20 cellular contexts compared by ENCODE assay signal in genomic region chr17:48513097-48513496, GRCh38. TPM values are rescaled to one million over a fixed set of nuclear protein-coding genes. Genes with fewer than 3 reads are reported as not detected.
A peak's percentile ranks its signal among the peaks of the same experiment; 100 is the strongest.
DNase-seq lines count a peak whose midpoint lies in the region; ATAC-seq, FAIRE-seq and TF ChIP-seq lines count a peak whose summit lies in the region.
"Had no signal": no experiment of that assay in that cellular context is flagged by ENCODE, and none has a peak within 500 bp of the region (broad histone marks: within the 10 kb centered on the region; RNA-seq: fewer than 3 reads in every experiment).

No MANE protein-coding gene starts in this region.

- H2AFZ ChIP-seq in H1 (ENCODE audit: low read length): no peak overlapping the region

- no peaks in the 10 kb centered on the region; the same call in 1 of the 2 replicates for H3K23me2 ChIP-seq in H1 (ENCODE audit: low read depth, low read length)

- peak overlapping the region; percentile 11 for H3K4me3 Mint-ChIP-seq in activated T-cell treated with anti-CD3 and anti-CD28 coated beads, Interleukin-2, amount 50 U/mL, for 24 hours
- H3K4me3 Mint-ChIP-seq in T-helper 17 cell: peak overlapping the region; percentile 65

- CTCF ChIA-PET in H1 (lab: Charles Lee; ENCODE audit: partially characterized antibody): interaction anchor here (0.6 to 2.2 kb wide), 9 partner anchors 7 to 177 kb away, joined by 3 to 8 read pairs (median 5); no protein-coding TSS in a partner anchor

- H4K5ac ChIP-seq in H1 (ENCODE audit: insufficient read length, low read depth, low read length): no peak overlapping the region

- H3K4me1 ChIP-seq in H1 (replicated peaks in 1 of 4; ENCODE audit: control insufficient read depth in 3 of 4, insufficient read depth in 4 of 4, low read length in 3 of 4) (peaks cover 0 to 3% (median 1%) of the 10 kb centered on the region in 4 experiments; a peak in 5 of 7 replicates), small intestine (ENCODE audit: control insufficient read depth in 2 of 2, insufficient read depth in 1 of 2, low read depth in 1 of 2, low read length in 1 of 2) (no peaks in the 10 kb centered on the region)
- H3K4me1 ChIP-seq: esophagus muscularis mucosa, uterus had no signal

- no peak overlapping the region for H3K4me3 ChIP-seq in H1 (ENCODE audit: extremely low read depth in 1 of 4, insufficient read depth in 2 of 4, low read depth in 3 of 4, low read length in 4 of 4)
- H3K4me3 ChIP-seq in small intestine (ENCODE audit: low read depth in 1 of 2, low read length in 2 of 2): no peak overlapping the region
- H3K4me3 ChIP-seq: esophagus muscularis mucosa, uterus had no signal

- H2AK5ac ChIP-seq in H1 (ENCODE audit: low read depth, low read length): no peak overlapping the region

- H3K9me3 ChIP-seq in T-helper 17 cell (ENCODE audit: control insufficient read depth, low read length, poor library complexity, severe bottlenecking): no peaks in the 10 kb centered on the region
- H3K9me3 ChIP-seq in H1 (ENCODE audit: insufficient read depth in 2 of 2, low read depth in 1 of 2, low read length in 1 of 2): no peaks in the 10 kb centered on the region
- H3K9me3 ChIP-seq in small intestine (ENCODE audit: control insufficient read depth, low read depth): no peaks in the 10 kb centered on the region
- H3K9me3 ChIP-seq: esophagus muscularis mucosa, uterus had no signal

- no peaks in the 10 kb centered on the region for H3K9me3 Mint-ChIP-seq in activated T-cell treated with anti-CD3 and anti-CD28 coated beads, Interleukin-2, amount 50 U/mL, for 24 hours

- TF ChIP-seq EP300 in H1 (IDR thresholded peaks at IDR 0.05; ENCODE audit: borderline replicate concordance in 1 of 2, low read depth in 2 of 2, low read length in 2 of 2): no peak

- no peak overlapping the region for H4K91ac ChIP-seq in H1 (replicated peaks; ENCODE audit: insufficient read length, low read length)

- ATAC-seq in T-helper 17 cell (peak; percentile 35), HG02610 (IDR thresholded peaks at IDR 0.05; ENCODE audit: unreplicated experiment) (no peak), HG02884 (IDR thresholded peaks at IDR 0.05; ENCODE audit: unreplicated experiment) (no peak)

- no peaks in the 10 kb centered on the region for H3K36me3 Mint-ChIP-seq in activated T-cell treated with anti-CD3 and anti-CD28 coated beads, Interleukin-2, amount 50 U/mL, for 24 hours (ENCODE audit: low read depth)
- no peaks in the 10 kb centered on the region for H3K36me3 Mint-ChIP-seq in T-helper 17 cell (ENCODE audit: low read depth)

- TF ChIP-seq CTCF in H1 (IDR thresholded peaks at IDR 0.05; ENCODE audit: control extremely low read depth in 1 of 3, insufficient read depth in 1 of 3, low read depth in 1 of 3, low read length in 3 of 3): no peak

- no peak overlapping the region for H3K14ac ChIP-seq in H1 (ENCODE audit: insufficient read length)

- no peak overlapping the region for H3K4ac ChIP-seq in H1 (replicated peaks; ENCODE audit: insufficient read length, low read depth, low read length)

- no peak overlapping the region for H2BK5ac ChIP-seq in H1 (ENCODE audit: low read depth, low read length)

- H3K4me2 ChIP-seq in H1 (ENCODE audit: insufficient read depth in 1 of 2, low read depth in 2 of 2, low read length in 2 of 2): no peak overlapping the region

- H3K27ac ChIP-seq in H1 (ENCODE audit: low read depth, low read length) (no peak overlapping the region), small intestine (ENCODE audit: low read depth in 1 of 2, low read length in 1 of 2) (no peak overlapping the region)
- H3K27ac ChIP-seq: esophagus muscularis mucosa, uterus, VCaP had no signal

- H3K79me2 ChIP-seq in H1 (ENCODE audit: control insufficient read depth in 1 of 2, insufficient read depth in 2 of 2, low read length in 2 of 2): no peaks in the 10 kb centered on the region

- no peak overlapping the region for H2BK120ac ChIP-seq in H1 (replicated peaks; ENCODE audit: low read depth, low read length)

- peaks cover 39% of the 10 kb centered on the region for H3K27me3 Mint-ChIP-seq in activated T-cell treated with anti-CD3 and anti-CD28 coated beads, Interleukin-2, amount 50 U/mL, for 24 hours
- H3K27me3 Mint-ChIP-seq in T-helper 17 cell: peaks cover 46% of the 10 kb centered on the region

- H3K79me1 ChIP-seq in H1 (ENCODE audit: low read depth, low read length): no peaks in the 10 kb centered on the region

- DNase-seq in activated T-cell treated with anti-CD3 and anti-CD28 coated beads, Interleukin-2, amount 50 U/mL, for 24 hours: no peak
- DNase-seq in activated T-cell treated with anti-CD3 and anti-CD28 coated beads, Interleukin-2, amount 50 U/mL, for 1 hour: no peak
- DNase-seq in T-helper 17 cell (no peak), H1 (ENCODE audit: low read depth in 1 of 2, low spot score in 2 of 2) (no peak), small intestine (peak; percentile 27), NOMO-1 treated with dmso at 0.1 percent for 144 hours (lab: John Stamatoyannopoulos, UW; ENCODE audit: unreplicated experiment) (no peak)
- DNase-seq: ACHN, DMS53, HCEC 1CT, NCI-H1105 treated with DMSO at 0.1 percent for 48 hours, NCI-H526, posterior cingulate gyrus, SIG-M5, uterus had no signal

- no peaks in the 10 kb centered on the region for H4K20me1 ChIP-seq in H1 (replicated peaks in 1 of 2; ENCODE audit: control insufficient read depth in 1 of 2, insufficient read depth in 2 of 2, low read length in 2 of 2)

- no peak for TF ChIP-seq POLR2A in H1 (IDR thresholded peaks at IDR 0.05; ENCODE audit: control extremely low read depth in 1 of 2, low read depth in 2 of 2, low read length in 2 of 2)

- no peak overlapping the region for H2BK12ac ChIP-seq in H1 (ENCODE audit: low read depth, low read length)

- no peak overlapping the region for H3K56ac ChIP-seq in H1 (replicated peaks; ENCODE audit: insufficient read length, low read depth, low read length)

- no peak overlapping the region for H3K27ac Mint-ChIP-seq in activated T-cell treated with anti-CD3 and anti-CD28 coated beads, Interleukin-2, amount 50 U/mL, for 24 hours
- peak overlapping the region; percentile 75 for H3K27ac Mint-ChIP-seq in T-helper 17 cell

- POLR2A ChIA-PET in H1 (lab: Charles Lee; ENCODE audit: partially characterized antibody): no interaction called here

- no peak overlapping the region for H4K8ac ChIP-seq in H1 (ENCODE audit: extremely low read depth, insufficient read depth, low read length)

- no peak for FAIRE-seq in H1 (lab: Jason Lieb, UNC)
- FAIRE-seq in small intestine (lab: Jason Lieb, UNC): no peak
- FAIRE-seq: GM12891 had no signal

- peaks cover 37% of the 10 kb centered on the region for H3K4me1 Mint-ChIP-seq in activated T-cell treated with anti-CD3 and anti-CD28 coated beads, Interleukin-2, amount 50 U/mL, for 24 hours (ENCODE audit: low read depth)
- peaks cover 12% of the 10 kb centered on the region for H3K4me1 Mint-ChIP-seq in T-helper 17 cell

- no peak overlapping the region for H2BK20ac ChIP-seq in H1 (ENCODE audit: low read length)

- peaks cover 0 to 10% (median 4%) of the 10 kb centered on the region in 4 experiments; a peak in 4 of 7 replicates for H3K27me3 ChIP-seq in H1 (replicated peaks in 1 of 4; ENCODE audit: control insufficient read depth in 3 of 4, extremely low read depth in 1 of 4, insufficient read depth in 3 of 4, low read length in 3 of 4)
- no peaks in the 10 kb centered on the region for H3K27me3 ChIP-seq in small intestine (ENCODE audit: control insufficient read depth in 2 of 2, insufficient read depth in 2 of 2, low read length in 2 of 2)
- H3K27me3 ChIP-seq: esophagus muscularis mucosa, uterus had no signal

- H3K36me3 ChIP-seq in H1 (ENCODE audit: control insufficient read depth in 2 of 4, insufficient read depth in 4 of 4, low read length in 3 of 4) (no peaks in the 10 kb centered on the region), small intestine (ENCODE audit: control insufficient read depth in 2 of 2, insufficient read depth in 2 of 2, low read length in 2 of 2) (no peaks in the 10 kb centered on the region)
- H3K36me3 ChIP-seq: esophagus muscularis mucosa, uterus had no signal

- H2BK15ac ChIP-seq in H1 (ENCODE audit: low read length): 0 out of 2 replicates have a peak overlapping the region, but pooled peaks have one; percentile 8

- no peak overlapping the region for H3K23ac ChIP-seq in H1 (ENCODE audit: insufficient read length)

- TF ChIP-seq RAD21 in H1 (IDR thresholded peaks at IDR 0.05 in 1 of 2, conservative IDR thresholded peaks at IDR 0.05 in 1 of 2; ENCODE audit: low read depth in 2 of 2, low read length in 2 of 2): no peak

- H3K9ac ChIP-seq in H1 (replicated peaks in 1 of 4; ENCODE audit: extremely low read depth in 1 of 4, low read depth in 3 of 4, low read length in 3 of 4): no peak overlapping the region

- WGBS in H1 (ENCODE audit: extremely low coverage in 1 of 2, insufficient coverage in 1 of 2, insufficient read length in 1 of 2, insufficient replicate concordance in 2 of 2, low coverage in 1 of 2, low lambda C conversion rate in 2 of 2, missing lambda C conversion rate in 1 of 2), 2 experiments: 80% methylated on average over 7 of the region's 7 CpGs; no CpG with 5 or more reads in 1 of the 2 experiments
- 9 to 41% (median 25%) methylated on average over 7 of the region's 7 CpGs for WGBS in small intestine, 3 donors

- no peak overlapping the region for H3K18ac ChIP-seq in H1 (ENCODE audit: extremely low read depth, low read length)

RNA-seq across cellular contexts. Expression of gene HOXB1, which starts 17.7 kb away (rescaled TPM):
- total RNA-seq in T-helper 17 cell: not detected
- not detected in 2 replicates for total RNA-seq in H1 (2021; fragmentation: NEBNext Ultra II Directional; extraction: Animal tissue kit (Norgen Biotek cat#: 25700))
- polyA plus RNA-seq in H1 (2011; rRNA removed) (not detected in 2 replicates), small intestine (not detected)
- not detected for polyA plus RNA-seq in H1 (2011; cell fraction: cytosol; rRNA removed)
- not detected for polyA plus RNA-seq in H1 (2011; cell fraction: nucleus; rRNA removed)
- 0.10 TPM in 1 of 4 replicates, not detected in the others for polyA plus RNA-seq in H1 (2012, experiment 1 of 2)
- polyA plus RNA-seq in H1 (2012, experiment 2 of 2): 0.08 TPM
- polyA plus RNA-seq in H1 (2013, experiment 1 of 2): 0.06 TPM
- 0.09 TPM for polyA plus RNA-seq in H1 (2013, experiment 2 of 2)
- not detected in 2 replicates for polyA minus RNA-seq in H1 (2011; rRNA and poly(A)+ RNA removed)
- polyA minus RNA-seq in H1 (2011; cell fraction: cytosol; rRNA and poly(A)+ RNA removed): not detected
- not detected for polyA minus RNA-seq in H1 (2011; cell fraction: nucleus; rRNA and poly(A)+ RNA removed)
- total RNA-seq: esophagus muscularis mucosa, mesenteric fat pad, uterus had no signal

RNA-seq across cellular contexts. Expression of gene HOXB2, which starts 31.8 kb away (rescaled TPM):
- total RNA-seq in T-helper 17 cell: 10 to 100 TPM in 1 of 2 donors, 1 to 10 TPM in 1; 4.5 to 18.8 TPM
- not detected in 2 replicates for total RNA-seq in H1 (2021; fragmentation: NEBNext Ultra II Directional; extraction: Animal tissue kit (Norgen Biotek cat#: 25700))
- polyA plus RNA-seq in H1 (2011; rRNA removed) (not detected in 2 replicates), small intestine (1 to 10 TPM in 2 of 3 donors, under 1 TPM in 1; 0.89 to 9.5 (median 5.1) TPM)
- polyA plus RNA-seq in H1 (2011; cell fraction: cytosol; rRNA removed): not detected
- polyA plus RNA-seq in H1 (2011; cell fraction: nucleus; rRNA removed): not detected
- polyA plus RNA-seq in H1 (2012, experiment 1 of 2): not detected in 4 replicates
- not detected for polyA plus RNA-seq in H1 (2012, experiment 2 of 2)
- polyA plus RNA-seq in H1 (2013, experiment 1 of 2): not detected
- not detected for polyA plus RNA-seq in H1 (2013, experiment 2 of 2)
- polyA minus RNA-seq in H1 (2011; rRNA and poly(A)+ RNA removed): not detected in 2 replicates
- polyA minus RNA-seq in H1 (2011; cell fraction: cytosol; rRNA and poly(A)+ RNA removed): not detected
- 0.90 TPM for polyA minus RNA-seq in H1 (2011; cell fraction: nucleus; rRNA and poly(A)+ RNA removed)
